Comparison of ENCODE assay signal across 19 cellular contexts in genomic region chr3:114218006-114218405, GRCh38. TPM values are rescaled to one million over a fixed set of nuclear protein-coding genes. Genes with fewer than 3 reads are reported as not detected.
"Had no signal": no experiment of that assay in that cellular context is flagged by ENCODE, and none has a peak within 500 bp of the region (broad histone marks: within the 10 kb centered on the region; RNA-seq: fewer than 3 reads in every experiment).

No MANE protein-coding gene starts in this region.

- H3K27ac Mint-ChIP-seq: activated T-cell treated with anti-CD3 and anti-CD28 coated beads, Interleukin-2, amount 50 U/mL, for 72 hours; dendritic cell treated with granulocyte-macrophage colony-stimulating factor and Interleukin-4, amounts not matched to agents 40 ng/mL and 50 ng/mL, for 4 days; WTC11 had no signal

- DNase-seq: activated CD4-positive, alpha-beta T cell treated with anti-CD3 and anti-CD28 coated beads, Interleukin-2, amount 50 U/mL, for 4 hours; body of pancreas; erythroblast; hippocampal formation; left ventricle myocardium superior; ovary; sigmoid colon; stimulated activated CD4-positive, alpha-beta T cell treated with anti-CD3 and anti-CD28 coated beads, Interleukin-12 subunit alpha, Interleukin-12 subunit beta, amount 100 ng/mL, for 4 hours; stimulated activated naive CD4-positive, alpha-beta T cell; upper lobe of right lung had no signal

- H3K27me3 Mint-ChIP-seq: central memory CD8-positive, alpha-beta T cell; dendritic cell treated with granulocyte-macrophage colony-stimulating factor and Interleukin-4, amounts not matched to agents 40 ng/mL and 50 ng/mL, for 4 days had no signal

- H3K9me3 Mint-ChIP-seq: activated T-cell treated with anti-CD3 and anti-CD28 coated beads, Interleukin-2, amount 50 U/mL, for 72 hours; central memory CD8-positive, alpha-beta T cell; dendritic cell treated with granulocyte-macrophage colony-stimulating factor and Interleukin-4, amounts not matched to agents 40 ng/mL and 50 ng/mL, for 4 days; neural crest cell; WTC11 had no signal

- ATAC-seq: body of pancreas, left ventricle myocardium superior, upper lobe of right lung, WTC11 had no signal

- H3K4me1 Mint-ChIP-seq: neural crest cell had no signal

- H3K4me3 Mint-ChIP-seq: central memory CD8-positive, alpha-beta T cell; dendritic cell treated with granulocyte-macrophage colony-stimulating factor and Interleukin-4, amounts not matched to agents 40 ng/mL and 50 ng/mL, for 4 days; neural crest cell; WTC11 had no signal

- H3K36me3 Mint-ChIP-seq: WTC11 had no signal

RNA-seq across cellular contexts. Expression of gene ZNF80, which starts 19.4 kb away (rescaled TPM):
- total RNA-seq: body of pancreas, glomerular endothelial cell, kidney epithelial cell, left ventricle myocardium superior, mesenteric fat pad, neural crest cell, sigmoid colon, upper lobe of right lung, WTC11 had no signal

RNA-seq across cellular contexts. Expression of gene DRD3, which starts 39.2 kb away (rescaled TPM):
- total RNA-seq: activated T-cell treated with anti-CD3 and anti-CD28 coated beads, Interleukin-2, amount 50 U/mL, for 72 hours; body of pancreas; glomerular endothelial cell; kidney epithelial cell; left ventricle myocardium superior; mesenteric fat pad; neural crest cell; ovary; sigmoid colon; T-helper 1 cell treated with Interleukin-12 subunit alpha and Interleukin-12 subunit beta and Interleukin-4 antibody, amounts not matched to agents 30 ng/mL and 1 ng/mL, for 36 hours; upper lobe of right lung had no signal
